In the genomic region with DNA sequence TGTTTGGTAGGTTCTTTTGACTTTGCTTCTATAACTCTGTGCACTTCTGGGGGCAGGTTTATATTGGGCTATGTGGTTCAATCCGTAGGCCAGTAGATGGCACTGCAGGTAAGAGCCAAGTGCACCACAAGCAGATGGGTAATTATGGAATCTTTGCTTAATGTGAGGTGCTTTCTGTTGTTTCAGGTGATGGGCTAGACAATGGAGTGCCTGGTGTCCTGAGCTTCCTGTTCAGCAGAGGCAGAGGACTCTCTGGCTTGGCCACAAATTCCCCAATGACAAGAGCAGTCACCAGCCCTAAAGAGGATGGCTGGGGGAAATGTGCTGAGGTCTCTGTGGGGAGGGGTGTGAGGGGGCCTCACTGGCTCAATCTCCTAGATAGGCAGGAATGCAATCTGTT, we compare ENCODE assay signal across 8 cellular contexts.
DNase-seq lines count a peak whose midpoint lies in the region; ATAC-seq and TF ChIP-seq lines count a peak whose summit lies in the region.

No MANE protein-coding gene starts in this region.

- H3K27me3 ChIP-seq in tibial artery = no peaks in the 10 kb centered on the region

- H3K4me3 ChIP-seq in GM12875 (ENCODE audit: low read depth, low read length) (no peak overlapping the region), tibial artery (no peak overlapping the region)

- H3K9me3 ChIP-seq in tibial artery = no peaks in the 10 kb centered on the region

- peak; percentile 41 for DNase-seq in ACHN
- DNase-seq in NCI-H187 treated with DMSO at 0.1 percent for 48 hours (lab: John Stamatoyannopoulos, UW) = peak; percentile 12
- DNase-seq in cerebellum (ENCODE audit: low spot score) = peak; percentile 26
- DNase-seq in medulla oblongata (ENCODE audit: extremely low spot score) = peak; percentile 37
- DNase-seq in NK-92 treated with Interleukin-12 subunit alpha and Interleukin-12 subunit beta, amount 100 ng/mL, for 24 hours (lab: John Stamatoyannopoulos, UW) = no peak
- DNase-seq in tibial artery = no peak

- no peak overlapping the region for H3K27ac ChIP-seq in tibial artery

- no peaks in the 10 kb centered on the region for H3K36me3 ChIP-seq in tibial artery

- H3K4me1 ChIP-seq in tibial artery = no peaks in the 10 kb centered on the region

- ATAC-seq in HG02678 (IDR thresholded peaks at IDR 0.05; ENCODE audit: unreplicated experiment) = peak; percentile 74

- TF ChIP-seq CTCF in GM12875 (IDR thresholded peaks at IDR 0.05; ENCODE audit: borderline replicate concordance, insufficient read depth, low read depth, low read length) = peak; percentile 66
- no peak for TF ChIP-seq CTCF in tibial artery (IDR thresholded peaks at IDR 0.05)

- in situ Hi-C loops in ACHN (cut with HindIII; ENCODE audit: low pct_ligation_motif_present, low pct_unique_long_range_greater_than_20kb, low sequenced_read_pairs) = no loop called here

- intact Hi-C loops in tibial artery (cut with DNase I; ENCODE audit: low total_unique reads) = no loop called here

Comparison
In these comparisons a context has a peak if more than half of its experiments do, and no peak if none do; other contexts are left out.
1. DNase-seq: peak in ACHN (single experiment), NCI-H187 treated with DMSO at 0.1 percent for 48 hours (single experiment), cerebellum (single experiment) and medulla oblongata (single experiment); none in NK-92 treated with Interleukin-12 subunit alpha and Interleukin-12 subunit beta, amount 100 ng/mL, for 24 hours (single experiment) and tibial artery (0 of 2).